ENCODE assay signal across 16 cellular contexts in the genomic region with DNA sequence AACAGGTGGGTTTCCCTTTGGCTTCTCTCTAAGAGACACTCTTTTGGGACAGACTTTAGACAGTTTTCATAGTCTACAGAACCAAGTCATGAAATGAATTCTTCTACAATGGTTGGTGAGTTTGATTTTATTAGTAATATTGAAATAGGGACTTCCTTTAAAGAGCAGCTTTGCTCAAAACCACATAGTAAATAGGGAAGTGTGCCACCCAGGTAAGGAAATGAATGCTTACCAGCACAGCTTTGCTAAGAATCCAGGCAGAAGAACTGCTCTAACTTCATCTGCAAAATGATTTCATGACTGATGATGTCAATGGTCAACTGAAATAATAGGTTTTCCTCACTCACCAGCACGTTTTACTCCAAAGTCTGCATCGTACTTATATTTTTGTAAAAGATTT.
DNase-seq lines count a peak whose midpoint lies in the region; ATAC-seq and TF ChIP-seq lines count a peak whose summit lies in the region.
"Had no signal": no experiment of that assay in that cellular context is flagged by ENCODE, and none has a peak within 500 bp of the region (broad histone marks: within the 10 kb centered on the region; RNA-seq: fewer than 3 reads in every experiment).

No MANE protein-coding gene starts in this region.

- H3K9me3 ChIP-seq in heart right ventricle (no peaks in the 10 kb centered on the region), ovary (no peaks in the 10 kb centered on the region)

- no peaks in the 10 kb centered on the region for H3K27me3 Mint-ChIP-seq in activated CD4-positive, alpha-beta memory T cell treated with anti-CD3 and anti-CD28 coated beads, Interleukin-2, amount 10 ng/mL, durations not matched to agents 7 days and 5 days
- H3K27me3 Mint-ChIP-seq: T-cell had no signal

- POLR2A ChIA-PET in activated CD4-positive, alpha-beta memory T cell treated with anti-CD3 and anti-CD28 coated beads, Interleukin-2, amount 10 ng/mL, durations not matched to agents 7 days and 5 days (lab: Charles Lee), result no interaction called here

- CTCF ChIA-PET in activated CD4-positive, alpha-beta memory T cell treated with anti-CD3 and anti-CD28 coated beads, Interleukin-2, amount 10 ng/mL, durations not matched to agents 7 days and 5 days (lab: Charles Lee), result no interaction called here

- no peaks in the 10 kb centered on the region for H3K9me3 Mint-ChIP-seq in activated CD4-positive, alpha-beta memory T cell treated with anti-CD3 and anti-CD28 coated beads, Interleukin-2, amount 10 ng/mL, durations not matched to agents 7 days and 5 days
- H3K9me3 Mint-ChIP-seq: GM23338 had no signal

- intact Hi-C loops in heart right ventricle (cut with DNase I) (no loop called here), ovary (cut with DNase I) (no loop called here)

- H3K4me1 Mint-ChIP-seq in activated CD4-positive, alpha-beta memory T cell treated with anti-CD3 and anti-CD28 coated beads, Interleukin-2, amount 10 ng/mL, durations not matched to agents 7 days and 5 days, result no peaks in the 10 kb centered on the region
- H3K4me1 Mint-ChIP-seq: GM23338, T-cell had no signal

- 76 to 82% methylated on average over 2 of the region's 2 CpGs for WGBS in heart right ventricle, 2 donors
- WGBS in ovary, 3 donors, result 89 to 93% (median 89%) methylated on average over 2 of the region's 2 CpGs

- TF ChIP-seq EP300 in ovary (IDR thresholded peaks at IDR 0.05), result no peak

- H3K27me3 ChIP-seq in heart right ventricle (no peaks in the 10 kb centered on the region), ovary (no peaks in the 10 kb centered on the region)

- H3K36me3 Mint-ChIP-seq in activated CD4-positive, alpha-beta memory T cell treated with anti-CD3 and anti-CD28 coated beads, Interleukin-2, amount 10 ng/mL, durations not matched to agents 7 days and 5 days (ENCODE audit: low read depth), result no peaks in the 10 kb centered on the region
- H3K36me3 Mint-ChIP-seq: T-cell had no signal

- no peak overlapping the region for H3K27ac ChIP-seq in heart right ventricle
- H3K27ac ChIP-seq in ovary, result no peak overlapping the region

- H3K27ac Mint-ChIP-seq in activated CD4-positive, alpha-beta memory T cell treated with anti-CD3 and anti-CD28 coated beads, Interleukin-2, amount 10 ng/mL, durations not matched to agents 7 days and 5 days, result no peak overlapping the region
- H3K27ac Mint-ChIP-seq: GM23338, T-cell had no signal

- no peak for DNase-seq in heart right ventricle
- no peak for DNase-seq in ovary
- no peak for DNase-seq in activated CD4-positive, alpha-beta memory T cell treated with anti-CD3 and anti-CD28 coated beads, Interleukin-2, amount 10 ng/mL, durations not matched to agents 7 days and 5 days
- no peak for DNase-seq in NCI-H69 (lab: John Stamatoyannopoulos, UW)
- DNase-seq: C1 segment of cervical spinal cord; NCI-H146; NCI-H2081 treated with DMSO at 0.1 percent for 48 hours; NCI-H226; NCI-H526 treated with DMSO at 0.1 percent for 48 hours; NK-92 treated with Interleukin-12 subunit alpha and Interleukin-12 subunit beta, amount 100 ng/mL, for 24 hours; T-cell had no signal

- TF ChIP-seq CTCF in heart right ventricle (IDR thresholded peaks at IDR 0.05) (no peak), ovary (IDR thresholded peaks at IDR 0.05) (no peak)

- H3K36me3 ChIP-seq in heart right ventricle (no peaks in the 10 kb centered on the region), ovary (no peaks in the 10 kb centered on the region)

- H3K4me3 ChIP-seq in heart right ventricle, result no peak overlapping the region
- no peak overlapping the region for H3K4me3 ChIP-seq in ovary
- H3K4me3 ChIP-seq: GM23338 had no signal

- no peaks in the 10 kb centered on the region for H3K4me1 ChIP-seq in heart right ventricle
- H3K4me1 ChIP-seq in ovary (ENCODE audit: insufficient read depth), result no peaks in the 10 kb centered on the region

- TF ChIP-seq POLR2A in ovary (IDR thresholded peaks at IDR 0.05), result no peak

- no peak overlapping the region for H3K4me3 Mint-ChIP-seq in activated CD4-positive, alpha-beta memory T cell treated with anti-CD3 and anti-CD28 coated beads, Interleukin-2, amount 10 ng/mL, durations not matched to agents 7 days and 5 days
- H3K4me3 Mint-ChIP-seq: GM23338, T-cell had no signal

- ATAC-seq in GM18499 (IDR thresholded peaks at IDR 0.05; ENCODE audit: insufficient read depth, unreplicated experiment), result peak; percentile 66
- peak; percentile 63 for ATAC-seq in GM18907 (IDR thresholded peaks at IDR 0.05; ENCODE audit: unreplicated experiment)
- peak; percentile 62 for ATAC-seq in HG03432 (IDR thresholded peaks at IDR 0.05; ENCODE audit: unreplicated experiment)
- ATAC-seq in esophagus mucosa, result peak; percentile 46
- ATAC-seq in heart right ventricle, result no peak
- ATAC-seq: GM23338, T-cell had no signal

Comparison
In these comparisons a context has a peak if more than half of its experiments do, and no peak if none do; other contexts are left out.
1. ATAC-seq: peak in GM18499 (single experiment), GM18907 (single experiment), HG03432 (single experiment) and esophagus mucosa (single experiment); none in heart right ventricle (0 of 8).